In the genomic region with DNA sequence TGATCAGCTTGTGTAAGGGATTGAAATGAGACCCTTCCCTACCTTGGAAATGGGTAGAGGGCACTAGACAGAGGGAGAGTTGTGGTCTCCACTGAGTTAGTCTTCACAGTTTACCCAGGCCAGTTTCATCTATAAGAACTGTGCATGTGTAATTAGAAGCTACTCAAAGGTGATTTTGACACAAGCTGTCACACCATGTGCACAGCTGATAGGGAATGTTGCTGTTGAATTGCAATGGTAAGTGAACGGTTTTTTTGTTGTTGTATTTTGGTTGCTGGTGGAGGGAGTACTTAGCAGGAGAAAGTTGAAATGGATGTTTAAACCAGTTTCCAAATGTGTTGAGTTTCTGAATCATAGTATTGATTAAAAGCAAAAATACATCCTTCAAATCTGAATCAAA, we compare ENCODE assay signal across 18 cellular contexts.
DNase-seq lines count a peak whose midpoint lies in the region; ATAC-seq, FAIRE-seq and TF ChIP-seq lines count a peak whose summit lies in the region.
"Had no signal": no experiment of that assay in that cellular context is flagged by ENCODE, and none has a peak within 500 bp of the region (broad histone marks: within the 10 kb centered on the region; RNA-seq: fewer than 3 reads in every experiment).

No MANE protein-coding gene starts in this region.

- TF ChIP-seq CTCF in H1 (IDR thresholded peaks at IDR 0.05; ENCODE audit: control extremely low read depth in 1 of 3, insufficient read depth in 1 of 3, low read depth in 1 of 3, low read length in 3 of 3) (peak in 1 of 3 experiments; percentile 33; a peak in 1 of 4 replicates), pancreas (IDR thresholded peaks at IDR 0.05) (no peak)

- no peak for ATAC-seq in stimulated activated naive CD8-positive, alpha-beta T cell treated with anti-CD3 and anti-CD28 coated beads, Interleukin-15, Interleukin-2, amounts not matched to agents 100 U/mL and 50 U/mL, for 24 hours
- ATAC-seq in pancreas: no peak
- ATAC-seq: CD8-positive, alpha-beta T cell; HepG2 had no signal

- H3K27me3 Mint-ChIP-seq in stimulated activated naive CD8-positive, alpha-beta T cell treated with anti-CD3 and anti-CD28 coated beads, Interleukin-15, Interleukin-2, amounts not matched to agents 100 ng/mL and 50 ng/mL, for 24 hours: no peaks in the 10 kb centered on the region

- H2BK15ac ChIP-seq in H1 (ENCODE audit: low read length): no peak overlapping the region
- H2BK15ac ChIP-seq in mesendoderm (replicated peaks; ENCODE audit: low read depth): no peak overlapping the region

- no peak overlapping the region for H3K4me3 Mint-ChIP-seq in stimulated activated naive CD8-positive, alpha-beta T cell treated with anti-CD3 and anti-CD28 coated beads, Interleukin-15, Interleukin-2, amounts not matched to agents 100 ng/mL and 50 ng/mL, for 24 hours
- H3K4me3 Mint-ChIP-seq: CD14-positive monocyte; CD8-positive, alpha-beta T cell had no signal

- H3K4ac ChIP-seq in H1 (replicated peaks; ENCODE audit: insufficient read length, low read depth, low read length): no peak overlapping the region
- H3K4ac ChIP-seq in mesendoderm (ENCODE audit: low read depth, low read length): no peak overlapping the region

- peaks cover 2% of the 10 kb centered on the region for H3K4me1 Mint-ChIP-seq in stimulated activated naive CD8-positive, alpha-beta T cell treated with anti-CD3 and anti-CD28 coated beads, Interleukin-15, Interleukin-2, amounts not matched to agents 100 ng/mL and 50 ng/mL, for 24 hours (ENCODE audit: low read depth)

- H3K23me2 ChIP-seq in H1 (ENCODE audit: low read depth, low read length): no peaks in the 10 kb centered on the region

- H2BK120ac ChIP-seq in H1 (replicated peaks; ENCODE audit: low read depth, low read length) (no peak overlapping the region), mesendoderm (ENCODE audit: low read depth, low read length) (no peak overlapping the region)

- H4K5ac ChIP-seq in H1 (ENCODE audit: insufficient read length, low read depth, low read length): no peak overlapping the region
- H4K5ac ChIP-seq in mesendoderm (ENCODE audit: low read length): no peak overlapping the region

- H2BK5ac ChIP-seq in H1 (ENCODE audit: low read depth, low read length) (no peak overlapping the region), mesendoderm (ENCODE audit: low read length) (no peak overlapping the region)

- H3K4me3 ChIP-seq in H1 (ENCODE audit: extremely low read depth in 1 of 4, insufficient read depth in 2 of 4, low read depth in 3 of 4, low read length in 4 of 4): no peak overlapping the region
- H3K4me3 ChIP-seq in mesendoderm (ENCODE audit: low read length): no peak overlapping the region
- H3K4me3 ChIP-seq in pancreas: no peak overlapping the region
- H3K4me3 ChIP-seq: GM23248, HAP-1 had no signal

- no peak for TF ChIP-seq POLR2A in H1 (IDR thresholded peaks at IDR 0.05; ENCODE audit: control extremely low read depth in 1 of 2, low read depth in 2 of 2, low read length in 2 of 2)

- no peak overlapping the region for H2AFZ ChIP-seq in H1 (ENCODE audit: low read length)
- H2AFZ ChIP-seq: GM23248 had no signal

- H3K9ac ChIP-seq in H1 (replicated peaks in 1 of 4; ENCODE audit: extremely low read depth in 1 of 4, low read depth in 3 of 4, low read length in 3 of 4) (no peak overlapping the region), mesendoderm (ENCODE audit: low read length) (no peak overlapping the region)
- H3K9ac ChIP-seq: GM23248 had no signal

- no peaks in the 10 kb centered on the region for H3K79me2 ChIP-seq in H1 (ENCODE audit: control insufficient read depth in 1 of 2, insufficient read depth in 2 of 2, low read length in 2 of 2)
- H3K79me2 ChIP-seq in mesendoderm (ENCODE audit: control insufficient read depth, insufficient read depth, low read length): no peaks in the 10 kb centered on the region

- H4K8ac ChIP-seq in H1 (ENCODE audit: extremely low read depth, insufficient read depth, low read length) (no peak overlapping the region), mesendoderm (ENCODE audit: low read depth, low read length) (no peak overlapping the region)

- WGBS in H1 (ENCODE audit: extremely low coverage in 1 of 2, insufficient coverage in 1 of 2, insufficient read length in 1 of 2, insufficient replicate concordance in 2 of 2, low coverage in 1 of 2, low lambda C conversion rate in 2 of 2, missing lambda C conversion rate in 1 of 2), 2 experiments: 78% methylated on average over 1 of the region's 1 CpG; no CpG with 5 or more reads in 1 of the 2 experiments
- 100% methylated on average over 1 of the region's 1 CpG for WGBS in mesendoderm (ENCODE audit: extremely low coverage, insufficient coverage, low lambda C conversion rate)
- 89 to 90% methylated on average over 1 of the region's 1 CpG for WGBS in pancreas, 2 donors

- H3K18ac ChIP-seq in H1 (ENCODE audit: extremely low read depth, low read length): no peak overlapping the region; the same call in 1 of the 2 replicates
- H3K18ac ChIP-seq in mesendoderm (ENCODE audit: low read length): peak overlapping the region; percentile 30

- H3K4me2 ChIP-seq in H1 (ENCODE audit: insufficient read depth in 1 of 2, low read depth in 2 of 2, low read length in 2 of 2) (no peak overlapping the region), mesendoderm (ENCODE audit: low read length) (no peak overlapping the region)

- 0 out of 4 replicates have a peak, but pooled peaks of 1 of the 2 experiments have one; percentile 5 for TF ChIP-seq RAD21 in H1 (IDR thresholded peaks at IDR 0.05 in 1 of 2, conservative IDR thresholded peaks at IDR 0.05 in 1 of 2; ENCODE audit: low read depth in 2 of 2, low read length in 2 of 2)

- peaks cover 22% of the 10 kb centered on the region for H3K36me3 Mint-ChIP-seq in stimulated activated naive CD8-positive, alpha-beta T cell treated with anti-CD3 and anti-CD28 coated beads, Interleukin-15, Interleukin-2, amounts not matched to agents 100 ng/mL and 50 ng/mL, for 24 hours (ENCODE audit: low read depth)

- CTCF ChIA-PET in H1 (lab: Charles Lee; ENCODE audit: partially characterized antibody): interaction anchor here (1.3 to 1.5 kb wide), 3 partner anchors 9 to 382 kb away, joined by 3 to 6 read pairs (median 6); no protein-coding TSS in a partner anchor

- H2AK5ac ChIP-seq in H1 (ENCODE audit: low read depth, low read length): no peak overlapping the region
- no peak overlapping the region for H2AK5ac ChIP-seq in mesendoderm (ENCODE audit: low read length)

- POLR2A ChIA-PET in H1 (lab: Charles Lee; ENCODE audit: partially characterized antibody): no interaction called here

- TF ChIP-seq EP300 in H1 (IDR thresholded peaks at IDR 0.05; ENCODE audit: borderline replicate concordance in 1 of 2, low read depth in 2 of 2, low read length in 2 of 2): no peak

- H3K4me1 ChIP-seq in H1 (replicated peaks in 1 of 4; ENCODE audit: control insufficient read depth in 3 of 4, insufficient read depth in 4 of 4, low read length in 3 of 4): peaks cover 0 to 11% (median 8%) of the 10 kb centered on the region in 4 experiments; a peak in 3 of 7 replicates
- peaks cover 8% of the 10 kb centered on the region for H3K4me1 ChIP-seq in mesendoderm (ENCODE audit: control insufficient read depth, low read depth, low read length)
- no peaks in the 10 kb centered on the region for H3K4me1 ChIP-seq in pancreas

- no peak overlapping the region for H2BK20ac ChIP-seq in H1 (ENCODE audit: low read length)

- H3K27me3 ChIP-seq in H1 (replicated peaks in 1 of 4; ENCODE audit: control insufficient read depth in 3 of 4, extremely low read depth in 1 of 4, insufficient read depth in 3 of 4, low read length in 3 of 4) (no peaks in the 10 kb centered on the region), mesendoderm (ENCODE audit: insufficient read depth, low read length, poor library complexity) (no peaks in the 10 kb centered on the region), pancreas (no peaks in the 10 kb centered on the region)

- FAIRE-seq in H1 (lab: Jason Lieb, UNC) (peak; percentile 24), pancreas (lab: Jason Lieb, UNC) (no peak)
- FAIRE-seq: HepG2, HTR-8/SVneo had no signal

- H3K9me3 ChIP-seq in H1 (ENCODE audit: insufficient read depth in 2 of 2, low read depth in 1 of 2, low read length in 1 of 2): no peaks in the 10 kb centered on the region
- no peaks in the 10 kb centered on the region for H3K9me3 ChIP-seq in pancreas
- H3K9me3 ChIP-seq: HAP-1 had no signal

- no peak overlapping the region for H2BK12ac ChIP-seq in H1 (ENCODE audit: low read depth, low read length)

- H4K91ac ChIP-seq in H1 (replicated peaks; ENCODE audit: insufficient read length, low read length): no peak overlapping the region

- intact Hi-C loops in pancreas (cut with DNase I): no loop called here

- no peaks in the 10 kb centered on the region for H3K9me3 Mint-ChIP-seq in stimulated activated naive CD8-positive, alpha-beta T cell treated with anti-CD3 and anti-CD28 coated beads, Interleukin-15, Interleukin-2, amounts not matched to agents 100 ng/mL and 50 ng/mL, for 24 hours
- H3K9me3 Mint-ChIP-seq: CD8-positive, alpha-beta T cell had no signal

- H3K79me1 ChIP-seq in H1 (ENCODE audit: low read depth, low read length) (no peaks in the 10 kb centered on the region), mesendoderm (ENCODE audit: low read length) (no peaks in the 10 kb centered on the region)

- H3K23ac ChIP-seq in H1 (ENCODE audit: insufficient read length) (no peak overlapping the region), mesendoderm (ENCODE audit: low read length) (no peak overlapping the region)

- H3K27ac ChIP-seq in H1 (ENCODE audit: low read depth, low read length) (no peak overlapping the region), mesendoderm (ENCODE audit: low read depth, low read length) (no peak overlapping the region), pancreas (no peak overlapping the region)
- H3K27ac ChIP-seq: 22Rv1, GM23248 had no signal

- H3K27ac Mint-ChIP-seq in stimulated activated naive CD8-positive, alpha-beta T cell treated with anti-CD3 and anti-CD28 coated beads, Interleukin-15, Interleukin-2, amounts not matched to agents 100 ng/mL and 50 ng/mL, for 24 hours: peak overlapping the region; percentile 2
- H3K27ac Mint-ChIP-seq: CD8-positive, alpha-beta T cell had no signal

- DNase-seq in NCI-H82 (lab: John Stamatoyannopoulos, UW): peak; percentile 25
- no peak for DNase-seq in NCI-H82 treated with DMSO at 0.1 percent for 48 hours (lab: John Stamatoyannopoulos, UW; ENCODE audit: unreplicated experiment)
- no peak for DNase-seq in stimulated activated naive CD8-positive, alpha-beta T cell treated with anti-CD3 and anti-CD28 coated beads, Interleukin-15, Interleukin-2, amounts not matched to agents 100 U/mL and 50 U/mL, for 24 hours
- DNase-seq in H1 (ENCODE audit: low read depth in 1 of 2, low spot score in 2 of 2): no peak
- no peak for DNase-seq in mesendoderm
- DNase-seq in pancreas: no peak
- DNase-seq in stimulated activated CD4-positive, alpha-beta T cell treated with anti-CD3 and anti-CD28 coated beads, Interleukin-2, amount 100 ng/mL, for 48 hours: no peak
- DNase-seq: CD8-positive, alpha-beta T cell; COR-L47; DND-41; GDM1; GM23248 had no signal

- H3K56ac ChIP-seq in H1 (replicated peaks; ENCODE audit: insufficient read length, low read depth, low read length): no peak overlapping the region
- no peak overlapping the region for H3K56ac ChIP-seq in mesendoderm (ENCODE audit: low read length)

- no peaks in the 10 kb centered on the region for H4K20me1 ChIP-seq in H1 (replicated peaks in 1 of 2; ENCODE audit: control insufficient read depth in 1 of 2, insufficient read depth in 2 of 2, low read length in 2 of 2)

- no peak overlapping the region for H3K14ac ChIP-seq in H1 (ENCODE audit: insufficient read length)

- no peaks in the 10 kb centered on the region for H3K36me3 ChIP-seq in H1 (ENCODE audit: control insufficient read depth in 2 of 4, insufficient read depth in 4 of 4, low read length in 3 of 4)
- H3K36me3 ChIP-seq in mesendoderm (ENCODE audit: control insufficient read depth, insufficient read depth, low read length): no peaks in the 10 kb centered on the region
- no peaks in the 10 kb centered on the region for H3K36me3 ChIP-seq in pancreas
- H3K36me3 ChIP-seq: HAP-1 had no signal
